In genomic region chr10:43801137-43801536, GRCh38 we compare ENCODE assay signal across 21 cellular contexts.
"Had no signal": no experiment of that assay in that cellular context is flagged by ENCODE, and none has a peak within 500 bp of the region (broad histone marks: within the 10 kb centered on the region; RNA-seq: fewer than 3 reads in every experiment).

No MANE protein-coding gene starts in this region.

- H3K36me3 ChIP-seq: adrenal gland, cardiac muscle cell, gastroesophageal sphincter, heart left ventricle, suprapubic skin, transverse colon, uterus had no signal

- H3K27ac ChIP-seq: cardiac muscle cell, gastroesophageal sphincter, transverse colon, uterus had no signal

- H3K27ac Mint-ChIP-seq: activated CD4-positive, alpha-beta memory T cell treated with anti-CD3 and anti-CD28 coated beads, Interleukin-2, amount 10 ng/mL, durations not matched to agents 7 days and 5 days; activated naive CD4-positive, alpha-beta T cell treated with anti-CD3 and anti-CD28 coated beads for 36 hours; stimulated activated naive CD8-positive, alpha-beta T cell treated with anti-CD3 and anti-CD28 coated beads, Interleukin-15, Interleukin-2, amounts not matched to agents 100 ng/mL and 50 ng/mL, for 24 hours; T-cell; WTC11 had no signal

- ATAC-seq: activated T-cell treated with anti-CD3 and anti-CD28 coated beads, Interleukin-2, amount 50 U/mL, for 4 hours; gastroesophageal sphincter; naive thymus-derived CD4-positive, alpha-beta T cell; SK-N-SH treated with all-trans-retinoic acid at 6 μM for 48 hours; T-cell; WTC11 had no signal

- DNase-seq: activated CD4-positive, alpha-beta memory T cell treated with anti-CD3 and anti-CD28 coated beads, Interleukin-2, amount 10 ng/mL, durations not matched to agents 7 days and 5 days; activated CD4-positive, alpha-beta T cell treated with anti-CD3 and anti-CD28 coated beads for 4 hours; activated naive CD4-positive, alpha-beta T cell treated with anti-CD3 and anti-CD28 coated beads for 36 hours; activated T-cell treated with anti-CD3 and anti-CD28 coated beads, Interleukin-2, amount 50 U/mL, for 4 hours; adrenal gland; dorsolateral prefrontal cortex; heart left ventricle; mesendoderm; naive thymus-derived CD4-positive, alpha-beta T cell; stimulated activated CD4-positive, alpha-beta T cell treated with anti-CD3 and anti-CD28 coated beads, Interleukin-15, amount 100 ng/mL, for 24 hours; stimulated activated CD4-positive, alpha-beta T cell treated with anti-CD3 and anti-CD28 coated beads, Interleukin-2, amount 100 ng/mL, for 48 hours; T-cell; transverse colon; uterus had no signal

- H3K27me3 ChIP-seq: adrenal gland, cardiac muscle cell, heart left ventricle, transverse colon, uterus had no signal

- H3K9me3 Mint-ChIP-seq: activated CD4-positive, alpha-beta memory T cell treated with anti-CD3 and anti-CD28 coated beads, Interleukin-2, amount 10 ng/mL, durations not matched to agents 7 days and 5 days; activated naive CD4-positive, alpha-beta T cell treated with anti-CD3 and anti-CD28 coated beads for 36 hours; activated T-cell treated with anti-CD3 and anti-CD28 coated beads, Interleukin-2, amount 50 U/mL, for 4 hours; stimulated activated naive CD8-positive, alpha-beta T cell treated with anti-CD3 and anti-CD28 coated beads, Interleukin-15, Interleukin-2, amounts not matched to agents 100 ng/mL and 50 ng/mL, for 24 hours; T-cell; WTC11 had no signal

- H3K9me3 ChIP-seq: adrenal gland, gastroesophageal sphincter, heart left ventricle, suprapubic skin, transverse colon, uterus had no signal

- H3K27me3 Mint-ChIP-seq: stimulated activated naive CD8-positive, alpha-beta T cell treated with anti-CD3 and anti-CD28 coated beads, Interleukin-15, Interleukin-2, amounts not matched to agents 100 ng/mL and 50 ng/mL, for 24 hours had no signal

- H3K4me3 ChIP-seq: adrenal gland, cardiac muscle cell, dorsolateral prefrontal cortex, gastroesophageal sphincter, heart left ventricle, skin epidermis, suprapubic skin, transverse colon, uterus had no signal

- H3K36me3 Mint-ChIP-seq: T-cell, WTC11 had no signal

- H3K4me3 Mint-ChIP-seq: activated CD4-positive, alpha-beta memory T cell treated with anti-CD3 and anti-CD28 coated beads, Interleukin-2, amount 10 ng/mL, durations not matched to agents 7 days and 5 days; activated naive CD4-positive, alpha-beta T cell treated with anti-CD3 and anti-CD28 coated beads for 36 hours; activated T-cell treated with anti-CD3 and anti-CD28 coated beads, Interleukin-2, amount 50 U/mL, for 4 hours; stimulated activated naive CD8-positive, alpha-beta T cell treated with anti-CD3 and anti-CD28 coated beads, Interleukin-15, Interleukin-2, amounts not matched to agents 100 ng/mL and 50 ng/mL, for 24 hours; T-cell; WTC11 had no signal

- H3K4me1 ChIP-seq: adrenal gland, gastroesophageal sphincter, suprapubic skin, transverse colon, uterus had no signal
